8 cellular contexts compared by ENCODE assay signal in genomic region chr2:53970898-53971681, GRCh38. TPM values are rescaled to one million over a fixed set of nuclear protein-coding genes. Genes with fewer than 3 reads are reported as not detected.
A peak's percentile ranks its signal among the peaks of the same experiment; 100 is the strongest.
DNase-seq lines count a peak whose midpoint lies in the region; ATAC-seq and TF ChIP-seq lines count a peak whose summit lies in the region.

A gene with protein sequence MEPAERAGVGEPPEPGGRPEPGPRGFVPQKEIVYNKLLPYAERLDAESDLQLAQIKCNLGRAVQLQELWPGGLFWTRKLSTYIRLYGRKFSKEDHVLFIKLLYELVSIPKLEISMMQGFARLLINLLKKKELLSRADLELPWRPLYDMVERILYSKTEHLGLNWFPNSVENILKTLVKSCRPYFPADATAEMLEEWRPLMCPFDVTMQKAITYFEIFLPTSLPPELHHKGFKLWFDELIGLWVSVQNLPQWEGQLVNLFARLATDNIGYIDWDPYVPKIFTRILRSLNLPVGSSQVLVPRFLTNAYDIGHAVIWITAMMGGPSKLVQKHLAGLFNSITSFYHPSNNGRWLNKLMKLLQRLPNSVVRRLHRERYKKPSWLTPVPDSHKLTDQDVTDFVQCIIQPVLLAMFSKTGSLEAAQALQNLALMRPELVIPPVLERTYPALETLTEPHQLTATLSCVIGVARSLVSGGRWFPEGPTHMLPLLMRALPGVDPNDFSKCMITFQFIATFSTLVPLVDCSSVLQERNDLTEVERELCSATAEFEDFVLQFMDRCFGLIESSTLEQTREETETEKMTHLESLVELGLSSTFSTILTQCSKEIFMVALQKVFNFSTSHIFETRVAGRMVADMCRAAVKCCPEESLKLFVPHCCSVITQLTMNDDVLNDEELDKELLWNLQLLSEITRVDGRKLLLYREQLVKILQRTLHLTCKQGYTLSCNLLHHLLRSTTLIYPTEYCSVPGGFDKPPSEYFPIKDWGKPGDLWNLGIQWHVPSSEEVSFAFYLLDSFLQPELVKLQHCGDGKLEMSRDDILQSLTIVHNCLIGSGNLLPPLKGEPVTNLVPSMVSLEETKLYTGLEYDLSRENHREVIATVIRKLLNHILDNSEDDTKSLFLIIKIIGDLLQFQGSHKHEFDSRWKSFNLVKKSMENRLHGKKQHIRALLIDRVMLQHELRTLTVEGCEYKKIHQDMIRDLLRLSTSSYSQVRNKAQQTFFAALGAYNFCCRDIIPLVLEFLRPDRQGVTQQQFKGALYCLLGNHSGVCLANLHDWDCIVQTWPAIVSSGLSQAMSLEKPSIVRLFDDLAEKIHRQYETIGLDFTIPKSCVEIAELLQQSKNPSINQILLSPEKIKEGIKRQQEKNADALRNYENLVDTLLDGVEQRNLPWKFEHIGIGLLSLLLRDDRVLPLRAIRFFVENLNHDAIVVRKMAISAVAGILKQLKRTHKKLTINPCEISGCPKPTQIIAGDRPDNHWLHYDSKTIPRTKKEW (N-terminal part only) (minus strand): TSS chr2:53970993. CDS start chr2:53970784, 209 bp downstream.

- H3K4me1 ChIP-seq in liver (ENCODE audit: control insufficient read depth in 4 of 4, insufficient read depth in 4 of 4, low read length in 3 of 4) = peaks cover 0 to 17% (median 8%) of the 10 kb centered on the region in 4 donors

- peak within 1 kb of the TSS; percentile 96 to 98 for H3K4me3 Mint-ChIP-seq in CD14-positive monocyte
- peak within 1 kb of the TSS; percentile 80 for H3K4me3 Mint-ChIP-seq in activated CD4-positive, alpha-beta memory T cell treated with anti-CD3 and anti-CD28 coated beads for 36 hours

- no peaks in the 10 kb centered on the region for H3K27me3 Mint-ChIP-seq in CD14-positive monocyte (ENCODE audit: low read depth in 3 of 3)
- no peaks in the 10 kb centered on the region for H3K27me3 Mint-ChIP-seq in activated CD4-positive, alpha-beta memory T cell treated with anti-CD3 and anti-CD28 coated beads for 36 hours

- DNase-seq in CD14-positive monocyte (ENCODE audit: low spot score) (peak; percentile 91), NCI-H774 (lab: John Stamatoyannopoulos, UW) (peak; percentile 89), dorsolateral prefrontal cortex (peak; percentile 86 to 96 (median 93))
- peak; percentile 95 for DNase-seq in activated CD4-positive, alpha-beta memory T cell treated with anti-CD3 and anti-CD28 coated beads for 36 hours
- peak; percentile 98 for DNase-seq in stimulated activated CD4-positive, alpha-beta T cell treated with anti-CD3 and anti-CD28 coated beads, Interleukin-4, amount 100 ng/mL, for 1 hour

- H3K4me1 Mint-ChIP-seq in CD14-positive monocyte = peaks cover 34% of the 10 kb centered on the region
- peaks cover 37% of the 10 kb centered on the region for H3K4me1 Mint-ChIP-seq in activated CD4-positive, alpha-beta memory T cell treated with anti-CD3 and anti-CD28 coated beads for 36 hours (ENCODE audit: low read depth)

- peaks cover under 1 to 14% (median 7%) of the 10 kb centered on the region in 4 donors for H3K36me3 ChIP-seq in liver (ENCODE audit: control insufficient read depth in 4 of 4, insufficient read depth in 3 of 4, low read depth in 1 of 4, low read length in 3 of 4)

- CTCF ChIA-PET in activated CD4-positive, alpha-beta memory T cell treated with anti-CD3 and anti-CD28 coated beads for 36 hours (lab: Charles Lee) = interaction anchor here (0.6 to 1.2 kb wide), 3 partner anchors 82 to 136 kb away, joined by 3 to 4 read pairs (median 3); no protein-coding TSS in a partner anchor

- no peak for TF ChIP-seq RAD21 in liver (IDR thresholded peaks at IDR 0.05)

- TF ChIP-seq CTCF in CD14-positive monocyte (IDR thresholded peaks at IDR 0.05) (no peak), dorsolateral prefrontal cortex (IDR thresholded peaks at IDR 0.05 in 54 of 56, conservative IDR thresholded peaks at IDR 0.05 in 2 of 56; ENCODE audit: low read depth in 1 of 56, partially characterized antibody in 56 of 56) (peak in 13 of 56 donors; percentile 9 to 37 (median 19)), liver (IDR thresholded peaks at IDR 0.05; ENCODE audit: low read depth, low read length, missing input control) (no peak)

- peak within 1 kb of the TSS; percentile 94 to 98 for H3K9ac ChIP-seq in liver (ENCODE audit: low read depth in 1 of 2, low read length in 2 of 2)

- H3K27ac Mint-ChIP-seq in CD14-positive monocyte = peak within 1 kb of the TSS; percentile 96 to 98 (median 97)
- peak within 1 kb of the TSS; percentile 85 for H3K27ac Mint-ChIP-seq in activated CD4-positive, alpha-beta memory T cell treated with anti-CD3 and anti-CD28 coated beads for 36 hours

- ATAC-seq in GM19395 (IDR thresholded peaks at IDR 0.05; ENCODE audit: unreplicated experiment) = peak; percentile 85
- peak; percentile 88 for ATAC-seq in HG03521 (IDR thresholded peaks at IDR 0.05; ENCODE audit: unreplicated experiment)

- peak within 1 kb of the TSS; percentile 69 to 97 (median 92) for H3K27ac ChIP-seq in dorsolateral prefrontal cortex
- H3K27ac ChIP-seq in liver (ENCODE audit: low read depth in 1 of 2, low read length in 2 of 2) = peak within 1 kb of the TSS; percentile 85 to 98

- peaks cover 11 to 19% of the 10 kb centered on the region in 2 donors for H3K36me3 Mint-ChIP-seq in CD14-positive monocyte
- peaks cover 11% of the 10 kb centered on the region for H3K36me3 Mint-ChIP-seq in activated CD4-positive, alpha-beta memory T cell treated with anti-CD3 and anti-CD28 coated beads for 36 hours

- intact Hi-C loops in CD14-positive monocyte (cut with micrococcal nuclease) = loop anchor here (5.0 kb wide), 1 partner anchor 146 kb away; the partner anchor contains the start of gene ACYP2 (in 2 of the 2)
- intact Hi-C loops in activated CD4-positive, alpha-beta memory T cell treated with anti-CD3 and anti-CD28 coated beads for 36 hours (cut with micrococcal nuclease) = loop anchor here (2.0 to 5.0 kb wide), 3 partner anchors 144 to 1081 kb away; partner anchors contain the start of genes ACYP2, ASB3, ERLEC1 and RTN4
- intact Hi-C loops in dorsolateral prefrontal cortex (cut with DNase I) = loop anchor here (5.0 to 10.0 kb wide), 2 partner anchors 71 to 114 kb away; no protein-coding TSS in a partner anchor

- H3K9me3 Mint-ChIP-seq in CD14-positive monocyte = no peaks in the 10 kb centered on the region
- H3K9me3 Mint-ChIP-seq in activated CD4-positive, alpha-beta memory T cell treated with anti-CD3 and anti-CD28 coated beads for 36 hours = no peaks in the 10 kb centered on the region

- no peaks in the 10 kb centered on the region for H3K9me3 ChIP-seq in liver (ENCODE audit: control insufficient read depth in 4 of 4, low read length in 3 of 4)

- H3K27me3 ChIP-seq in dorsolateral prefrontal cortex (no peaks in the 10 kb centered on the region), liver (ENCODE audit: control insufficient read depth in 4 of 4, insufficient read depth in 4 of 4, low read length in 3 of 4) (no peaks in the 10 kb centered on the region)

- POLR2A ChIA-PET in activated CD4-positive, alpha-beta memory T cell treated with anti-CD3 and anti-CD28 coated beads for 36 hours (lab: Charles Lee) = interaction anchor here (0.6 to 2.7 kb wide), 7 partner anchors 24 to 359 kb away, joined by 3 to 15 read pairs (median 5); partner anchors contain the start of genes ACYP2 and CHAC2

- H3K4me3 ChIP-seq in dorsolateral prefrontal cortex (peak within 1 kb of the TSS; percentile 58 to 100 (median 94)), liver (ENCODE audit: low read depth in 1 of 3, low read length in 3 of 3) (peak within 1 kb of the TSS; percentile 93 to 95 (median 93))

- under 1% methylated on average over 61 of the region's 61 CpGs for WGBS in liver

TF ChIP-seq in liver, 16 proteins besides CTCF, POLR2A, EP300 and RAD21:
- TF ChIP-seq FOXA2 (IDR thresholded peaks at IDR 0.05) = no peak
- TF ChIP-seq YY1 (IDR thresholded peaks at IDR 0.05) = peak; percentile 87
- TF ChIP-seq GABPA (IDR thresholded peaks at IDR 0.05 in 1 of 2, conservative IDR thresholded peaks at IDR 0.05 in 1 of 2) = peak; percentile 35 to 83
- TF ChIP-seq, protein P1, sequence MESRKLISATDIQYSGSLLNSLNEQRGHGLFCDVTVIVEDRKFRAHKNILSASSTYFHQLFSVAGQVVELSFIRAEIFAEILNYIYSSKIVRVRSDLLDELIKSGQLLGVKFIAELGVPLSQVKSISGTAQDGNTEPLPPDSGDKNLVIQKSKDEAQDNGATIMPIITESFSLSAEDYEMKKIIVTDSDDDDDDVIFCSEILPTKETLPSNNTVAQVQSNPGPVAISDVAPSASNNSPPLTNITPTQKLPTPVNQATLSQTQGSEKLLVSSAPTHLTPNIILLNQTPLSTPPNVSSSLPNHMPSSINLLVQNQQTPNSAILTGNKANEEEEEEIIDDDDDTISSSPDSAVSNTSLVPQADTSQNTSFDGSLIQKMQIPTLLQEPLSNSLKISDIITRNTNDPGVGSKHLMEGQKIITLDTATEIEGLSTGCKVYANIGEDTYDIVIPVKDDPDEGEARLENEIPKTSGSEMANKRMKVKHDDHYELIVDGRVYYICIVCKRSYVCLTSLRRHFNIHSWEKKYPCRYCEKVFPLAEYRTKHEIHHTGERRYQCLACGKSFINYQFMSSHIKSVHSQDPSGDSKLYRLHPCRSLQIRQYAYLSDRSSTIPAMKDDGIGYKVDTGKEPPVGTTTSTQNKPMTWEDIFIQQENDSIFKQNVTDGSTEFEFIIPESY (IDR thresholded peaks at IDR 0.05) = no peak

RNA-seq across cellular contexts. Expression of the gene that starts here (rescaled TPM):
- polyA plus RNA-seq in CD14-positive monocyte (1 to 10 TPM; 2.1 to 3.1 TPM), liver (10 to 100 TPM; 15.4 to 16.7 TPM)
- total RNA-seq in activated CD4-positive, alpha-beta memory T cell treated with anti-CD3 and anti-CD28 coated beads for 36 hours = 10 to 100 TPM; 35.2 to 36.9 TPM
- total RNA-seq in dorsolateral prefrontal cortex (10 to 100 TPM; 25.8 to 76.6 (median 43.2) TPM), liver (10 to 100 TPM; 40.2 to 52.8 TPM)

Comparison
In these comparisons a context has a peak if more than half of its experiments do, and no peak if none do; other contexts are left out.
1. Peak in every context shown above with its lines: DNase-seq, ATAC-seq, H3K4me3 ChIP-seq and H3K27ac ChIP-seq.
2. RNA of the gene that starts here (polyA plus RNA-seq): 15.4 to 16.7 TPM in liver; 2.1 to 3.1 TPM in CD14-positive monocyte; every median in the first group is over 4 times any median in the second.